In the genomic region with DNA sequence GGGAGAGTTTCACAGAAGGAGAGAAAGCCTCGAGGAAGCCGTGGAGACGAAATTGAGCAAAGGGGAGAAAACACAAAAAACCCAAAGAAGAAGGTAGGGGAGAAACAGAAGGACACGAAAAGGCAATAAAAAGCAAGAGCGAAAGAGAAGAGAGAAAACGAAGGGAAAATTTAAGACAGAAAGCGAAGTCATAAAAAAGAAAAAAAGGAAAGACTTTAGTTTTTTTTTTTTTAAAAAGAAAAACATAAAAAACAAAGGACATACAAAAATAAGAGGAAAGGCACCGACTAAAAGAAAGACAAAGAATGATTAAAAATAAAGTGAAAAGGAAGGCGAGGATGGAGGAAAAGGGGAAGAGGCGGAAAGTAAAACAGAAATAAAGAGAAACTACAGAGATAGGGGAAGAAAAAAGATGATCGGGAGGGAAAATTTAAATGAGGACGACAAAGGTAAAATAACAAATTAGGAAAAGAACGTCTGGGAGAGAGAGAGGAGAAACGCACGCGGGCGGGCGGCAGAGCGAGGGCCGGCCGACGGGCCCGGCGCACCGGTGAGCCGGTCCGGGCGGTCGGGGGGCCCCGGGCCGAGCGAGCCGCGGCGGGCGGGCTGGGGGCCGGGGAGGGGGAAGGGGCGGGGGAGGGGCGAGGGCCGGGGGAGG, we compare ENCODE assay signal across 1 cellular context.
A peak's percentile ranks its signal among the peaks of the same experiment; 100 is the strongest.
TF ChIP-seq lines count a peak whose summit lies in the region.

No MANE protein-coding gene starts in this region.

TF ChIP-seq in HEK293, 187 proteins besides CTCF, POLR2A, EP300 and RAD21 (continued from another document):
- TF ChIP-seq, protein P1, sequence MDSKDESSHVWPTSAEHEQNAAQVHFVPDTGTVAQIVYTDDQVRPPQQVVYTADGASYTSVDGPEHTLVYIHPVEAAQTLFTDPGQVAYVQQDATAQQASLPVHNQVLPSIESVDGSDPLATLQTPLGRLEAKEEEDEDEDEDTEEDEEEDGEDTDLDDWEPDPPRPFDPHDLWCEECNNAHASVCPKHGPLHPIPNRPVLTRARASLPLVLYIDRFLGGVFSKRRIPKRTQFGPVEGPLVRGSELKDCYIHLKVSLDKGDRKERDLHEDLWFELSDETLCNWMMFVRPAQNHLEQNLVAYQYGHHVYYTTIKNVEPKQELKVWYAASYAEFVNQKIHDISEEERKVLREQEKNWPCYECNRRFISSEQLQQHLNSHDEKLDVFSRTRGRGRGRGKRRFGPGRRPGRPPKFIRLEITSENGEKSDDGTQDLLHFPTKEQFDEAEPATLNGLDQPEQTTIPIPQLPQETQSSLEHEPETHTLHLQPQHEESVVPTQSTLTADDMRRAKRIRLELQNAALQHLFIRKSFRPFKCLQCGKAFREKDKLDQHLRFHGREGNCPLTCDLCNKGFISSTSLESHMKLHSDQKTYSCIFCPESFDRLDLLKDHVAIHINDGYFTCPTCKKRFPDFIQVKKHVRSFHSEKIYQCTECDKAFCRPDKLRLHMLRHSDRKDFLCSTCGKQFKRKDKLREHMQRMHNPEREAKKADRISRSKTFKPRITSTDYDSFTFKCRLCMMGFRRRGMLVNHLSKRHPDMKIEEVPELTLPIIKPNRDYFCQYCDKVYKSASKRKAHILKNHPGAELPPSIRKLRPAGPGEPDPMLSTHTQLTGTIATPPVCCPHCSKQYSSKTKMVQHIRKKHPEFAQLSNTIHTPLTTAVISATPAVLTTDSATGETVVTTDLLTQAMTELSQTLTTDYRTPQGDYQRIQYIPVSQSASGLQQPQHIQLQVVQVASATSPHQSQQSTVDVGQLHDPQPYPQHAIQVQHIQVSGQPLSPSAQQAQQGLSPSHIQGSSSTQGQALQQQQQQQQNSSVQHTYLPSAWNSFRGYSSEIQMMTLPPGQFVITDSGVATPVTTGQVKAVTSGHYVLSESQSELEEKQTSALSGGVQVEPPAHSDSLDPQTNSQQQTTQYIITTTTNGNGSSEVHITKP (tag by site-specific recombination; IDR thresholded peaks at IDR 0.05), result peak; percentile 53; the same call in 1 of the 2 replicates
- TF ChIP-seq MEIS1 (CRISPR knock-in tag; IDR thresholded peaks at IDR 0.05; ENCODE audit: borderline replicate concordance), result no peak
- TF ChIP-seq ZBTB8A (tag by site-specific recombination; IDR thresholded peaks at IDR 0.05), result peak; percentile 43; the same call in 1 of the 2 replicates
- TF ChIP-seq ZXDB (tag by site-specific recombination; IDR thresholded peaks at IDR 0.05), result peak; percentile 43; the same call in 1 of the 2 replicates
- peak; percentile 82 for TF ChIP-seq ZNF366 (tag by site-specific recombination; conservative IDR thresholded peaks at IDR 0.05)
- TF ChIP-seq ZNF677 (tag by site-specific recombination; IDR thresholded peaks at IDR 0.05), result peak; percentile 92
- TF ChIP-seq EGR2 (tag by site-specific recombination; IDR thresholded peaks at IDR 0.05; ENCODE audit: low read depth), result 0 out of 2 replicates have a peak, but pooled peaks have one; percentile 2
- TF ChIP-seq, protein P2, sequence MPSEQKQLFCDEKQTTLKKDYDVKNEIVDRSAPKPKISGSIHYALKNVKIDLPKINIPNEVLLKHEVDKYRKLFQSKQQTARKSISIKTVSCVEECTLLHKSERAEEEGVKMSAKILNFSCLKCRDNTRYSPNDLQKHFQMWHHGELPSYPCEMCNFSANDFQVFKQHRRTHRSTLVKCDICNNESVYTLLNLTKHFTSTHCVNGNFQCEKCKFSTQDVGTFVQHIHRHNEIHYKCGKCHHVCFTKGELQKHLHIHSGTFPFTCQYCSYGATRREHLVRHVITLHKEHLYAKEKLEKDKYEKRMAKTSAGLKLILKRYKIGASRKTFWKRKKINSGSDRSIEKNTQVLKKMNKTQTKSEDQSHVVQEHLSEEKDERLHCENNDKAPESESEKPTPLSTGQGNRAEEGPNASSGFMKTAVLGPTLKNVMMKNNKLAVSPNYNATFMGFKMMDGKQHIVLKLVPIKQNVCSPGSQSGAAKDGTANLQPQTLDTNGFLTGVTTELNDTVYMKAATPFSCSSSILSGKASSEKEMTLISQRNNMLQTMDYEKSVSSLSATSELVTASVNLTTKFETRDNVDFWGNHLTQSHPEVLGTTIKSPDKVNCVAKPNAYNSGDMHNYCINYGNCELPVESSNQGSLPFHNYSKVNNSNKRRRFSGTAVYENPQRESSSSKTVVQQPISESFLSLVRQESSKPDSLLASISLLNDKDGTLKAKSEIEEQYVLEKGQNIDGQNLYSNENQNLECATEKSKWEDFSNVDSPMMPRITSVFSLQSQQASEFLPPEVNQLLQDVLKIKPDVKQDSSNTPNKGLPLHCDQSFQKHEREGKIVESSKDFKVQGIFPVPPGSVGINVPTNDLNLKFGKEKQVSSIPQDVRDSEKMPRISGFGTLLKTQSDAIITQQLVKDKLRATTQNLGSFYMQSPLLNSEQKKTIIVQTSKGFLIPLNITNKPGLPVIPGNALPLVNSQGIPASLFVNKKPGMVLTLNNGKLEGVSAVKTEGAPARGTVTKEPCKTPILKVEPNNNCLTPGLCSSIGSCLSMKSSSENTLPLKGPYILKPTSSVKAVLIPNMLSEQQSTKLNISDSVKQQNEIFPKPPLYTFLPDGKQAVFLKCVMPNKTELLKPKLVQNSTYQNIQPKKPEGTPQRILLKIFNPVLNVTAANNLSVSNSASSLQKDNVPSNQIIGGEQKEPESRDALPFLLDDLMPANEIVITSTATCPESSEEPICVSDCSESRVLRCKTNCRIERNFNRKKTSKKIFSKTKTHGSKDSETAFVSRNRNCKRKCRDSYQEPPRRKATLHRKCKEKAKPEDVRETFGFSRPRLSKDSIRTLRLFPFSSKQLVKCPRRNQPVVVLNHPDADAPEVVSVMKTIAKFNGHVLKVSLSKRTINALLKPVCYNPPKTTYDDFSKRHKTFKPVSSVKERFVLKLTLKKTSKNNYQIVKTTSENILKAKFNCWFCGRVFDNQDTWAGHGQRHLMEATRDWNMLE (tag by site-specific recombination; conservative IDR thresholded peaks at IDR 0.05; ENCODE audit: low read depth), result 0 out of 2 replicates have a peak, but pooled peaks have one; percentile 32
- 0 out of 2 replicates have a peak, but pooled peaks have one; percentile 38 for TF ChIP-seq ZNF2 (tag by site-specific recombination; IDR thresholded peaks at IDR 0.05)
- TF ChIP-seq, protein P3, sequence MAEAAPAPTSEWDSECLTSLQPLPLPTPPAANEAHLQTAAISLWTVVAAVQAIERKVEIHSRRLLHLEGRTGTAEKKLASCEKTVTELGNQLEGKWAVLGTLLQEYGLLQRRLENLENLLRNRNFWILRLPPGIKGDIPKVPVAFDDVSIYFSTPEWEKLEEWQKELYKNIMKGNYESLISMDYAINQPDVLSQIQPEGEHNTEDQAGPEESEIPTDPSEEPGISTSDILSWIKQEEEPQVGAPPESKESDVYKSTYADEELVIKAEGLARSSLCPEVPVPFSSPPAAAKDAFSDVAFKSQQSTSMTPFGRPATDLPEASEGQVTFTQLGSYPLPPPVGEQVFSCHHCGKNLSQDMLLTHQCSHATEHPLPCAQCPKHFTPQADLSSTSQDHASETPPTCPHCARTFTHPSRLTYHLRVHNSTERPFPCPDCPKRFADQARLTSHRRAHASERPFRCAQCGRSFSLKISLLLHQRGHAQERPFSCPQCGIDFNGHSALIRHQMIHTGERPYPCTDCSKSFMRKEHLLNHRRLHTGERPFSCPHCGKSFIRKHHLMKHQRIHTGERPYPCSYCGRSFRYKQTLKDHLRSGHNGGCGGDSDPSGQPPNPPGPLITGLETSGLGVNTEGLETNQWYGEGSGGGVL (tag by site-specific recombination; IDR thresholded peaks at IDR 0.05), result peak; percentile 43
- TF ChIP-seq, protein P4, sequence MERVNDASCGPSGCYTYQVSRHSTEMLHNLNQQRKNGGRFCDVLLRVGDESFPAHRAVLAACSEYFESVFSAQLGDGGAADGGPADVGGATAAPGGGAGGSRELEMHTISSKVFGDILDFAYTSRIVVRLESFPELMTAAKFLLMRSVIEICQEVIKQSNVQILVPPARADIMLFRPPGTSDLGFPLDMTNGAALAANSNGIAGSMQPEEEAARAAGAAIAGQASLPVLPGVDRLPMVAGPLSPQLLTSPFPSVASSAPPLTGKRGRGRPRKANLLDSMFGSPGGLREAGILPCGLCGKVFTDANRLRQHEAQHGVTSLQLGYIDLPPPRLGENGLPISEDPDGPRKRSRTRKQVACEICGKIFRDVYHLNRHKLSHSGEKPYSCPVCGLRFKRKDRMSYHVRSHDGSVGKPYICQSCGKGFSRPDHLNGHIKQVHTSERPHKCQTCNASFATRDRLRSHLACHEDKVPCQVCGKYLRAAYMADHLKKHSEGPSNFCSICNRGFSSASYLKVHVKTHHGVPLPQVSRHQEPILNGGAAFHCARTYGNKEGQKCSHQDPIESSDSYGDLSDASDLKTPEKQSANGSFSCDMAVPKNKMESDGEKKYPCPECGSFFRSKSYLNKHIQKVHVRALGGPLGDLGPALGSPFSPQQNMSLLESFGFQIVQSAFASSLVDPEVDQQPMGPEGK (tag by site-specific recombination; IDR thresholded peaks at IDR 0.05), result 0 out of 2 replicates have a peak, but pooled peaks have one; percentile 10
- TF ChIP-seq KLF8 (tag by site-specific recombination; IDR thresholded peaks at IDR 0.05), result peak; percentile 53; the same call in 1 of the 2 replicates
- TF ChIP-seq, protein P5, sequence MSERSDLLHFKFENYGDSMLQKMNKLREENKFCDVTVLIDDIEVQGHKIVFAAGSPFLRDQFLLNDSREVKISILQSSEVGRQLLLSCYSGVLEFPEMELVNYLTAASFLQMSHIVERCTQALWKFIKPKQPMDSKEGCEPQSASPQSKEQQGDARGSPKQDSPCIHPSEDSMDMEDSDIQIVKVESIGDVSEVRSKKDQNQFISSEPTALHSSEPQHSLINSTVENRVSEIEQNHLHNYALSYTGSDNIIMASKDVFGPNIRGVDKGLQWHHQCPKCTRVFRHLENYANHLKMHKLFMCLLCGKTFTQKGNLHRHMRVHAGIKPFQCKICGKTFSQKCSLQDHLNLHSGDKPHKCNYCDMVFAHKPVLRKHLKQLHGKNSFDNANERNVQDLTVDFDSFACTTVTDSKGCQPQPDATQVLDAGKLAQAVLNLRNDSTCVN (tag by site-specific recombination; optimal IDR thresholded peaks at IDR 0.05), result peak; percentile 29
- TF ChIP-seq ZNF777 (tag by site-specific recombination; IDR thresholded peaks at IDR 0.05; ENCODE audit: borderline replicate concordance), result peak; percentile 25; the same call in 1 of the 2 replicates
- TF ChIP-seq ZIC2 (tag by site-specific recombination; IDR thresholded peaks at IDR 0.05), result 0 out of 2 replicates have a peak, but pooled peaks have one; percentile 10
- TF ChIP-seq ZNF664 (tag by site-specific recombination; IDR thresholded peaks at IDR 0.05), result peak; percentile 55
